8 cellular contexts compared by ENCODE assay signal in the genomic region with DNA sequence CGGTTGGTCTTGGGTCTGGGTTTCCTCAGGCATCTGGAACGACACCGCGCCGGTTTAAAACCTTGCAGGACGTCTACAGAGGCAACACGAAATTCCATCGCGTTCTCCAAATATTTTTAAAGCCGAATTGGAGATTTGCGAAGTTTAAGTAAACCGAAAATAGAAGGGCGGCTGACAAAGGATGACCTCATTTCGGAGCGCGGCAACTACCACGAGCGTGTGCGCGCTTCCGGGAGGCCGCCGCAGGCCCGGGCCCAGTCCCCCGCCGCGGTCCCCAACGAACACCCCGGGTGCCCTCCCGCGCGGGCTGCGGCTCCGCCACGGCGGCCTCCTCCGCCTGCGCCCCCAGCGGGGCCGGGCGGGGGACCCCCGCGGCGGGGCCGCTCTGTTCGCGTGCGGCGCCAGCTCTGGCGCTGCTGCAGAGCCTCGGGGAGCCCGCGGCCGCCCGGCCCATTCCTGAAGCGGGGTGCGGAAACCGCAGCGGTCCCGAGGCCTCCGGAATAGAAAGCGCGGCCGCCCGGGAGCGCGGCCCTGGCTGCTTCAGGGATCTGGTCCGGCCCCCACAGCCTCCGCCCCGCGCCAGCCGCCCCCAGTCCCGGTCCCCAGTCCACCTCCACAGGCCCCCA. TPM values are rescaled to one million over a fixed set of nuclear protein-coding genes. Genes with fewer than 3 reads are reported as not detected.
A peak's percentile ranks its signal among the peaks of the same experiment; 100 is the strongest.
DNase-seq lines count a peak whose midpoint lies in the region; ATAC-seq, FAIRE-seq and TF ChIP-seq lines count a peak whose summit lies in the region.

No MANE protein-coding gene starts in this region.

- intact Hi-C loops in mammary epithelial cell (cut with micrococcal nuclease), result no loop called here
- intact Hi-C loops in kidney (cut with DNase I), result no loop called here

- dilution Hi-C loops in mammary epithelial cell (cut with HindIII; ENCODE audit: low sequenced_read_pairs), result no loop called here

- no peak for TF ChIP-seq CTCF in BJ (IDR thresholded peaks at IDR 0.05; ENCODE audit: insufficient read depth, low read depth, low read length)
- TF ChIP-seq CTCF in mammary epithelial cell (conservative IDR thresholded peaks at IDR 0.05 in 1 of 2, IDR thresholded peaks at IDR 0.05 in 1 of 2; ENCODE audit: extremely low read depth in 1 of 2, insufficient read depth in 1 of 2, low read depth in 1 of 2, low read length in 2 of 2), result no peak
- no peak for TF ChIP-seq CTCF in kidney (IDR thresholded peaks at IDR 0.05; ENCODE audit: borderline replicate concordance, extremely low read depth, insufficient read depth)

- no peaks in the 10 kb centered on the region for H3K9me3 ChIP-seq in mammary epithelial cell (replicated peaks; ENCODE audit: insufficient read depth, low read length)
- no peaks in the 10 kb centered on the region for H3K9me3 ChIP-seq in kidney (ENCODE audit: control insufficient read depth in 1 of 2, low read length in 2 of 2)

- H3K4me1 ChIP-seq in mammary epithelial cell (ENCODE audit: insufficient read depth, low read length), result peaks cover 37% of the 10 kb centered on the region
- H3K4me1 ChIP-seq in kidney (ENCODE audit: control insufficient read depth in 1 of 2, insufficient read depth in 1 of 2, low read depth in 1 of 2, low read length in 2 of 2), result peaks cover 20 to 22% of the 10 kb centered on the region in 2 donors

- H3K27ac ChIP-seq in mammary epithelial cell (ENCODE audit: insufficient read depth, low read depth, low read length) (peak overlapping the region; percentile 60), kidney (ENCODE audit: low read depth in 2 of 2, low read length in 2 of 2) (peak overlapping the region; percentile 100)

- CTCF ChIA-PET in BJ (lab: Yijun Ruan, JAX) (interaction anchor here (1.5 kb wide), 1 partner anchor 125 kb away, joined by 4 read pairs; no protein-coding TSS in a partner anchor), mammary epithelial cell (lab: Charles Lee; ENCODE audit: low non-redundant PET) (no interaction called here)

- H2AFZ ChIP-seq in mammary epithelial cell (ENCODE audit: low read depth, low read length), result peak overlapping the region; percentile 19

- POLR2A ChIA-PET in BJ (lab: Charles Lee), result no interaction called here

- H3K79me2 ChIP-seq in mammary epithelial cell (ENCODE audit: insufficient read depth, low read length), result peaks cover 55% of the 10 kb centered on the region

- BruUV-seq in mammary epithelial cell (replicated peaks; lab: Mats Ljungman, UMichigan), result no TSS peak

- ATAC-seq in GM19351 (IDR thresholded peaks at IDR 0.05; ENCODE audit: unreplicated experiment), result peak; percentile 37
- ATAC-seq in HG03558 (IDR thresholded peaks at IDR 0.05; ENCODE audit: extremely low read depth, unreplicated experiment), result peak; percentile 3

- no peak for FAIRE-seq in kidney (lab: Jason Lieb, UNC)

- no peak for DNase-seq in BJ (ENCODE audit: low read depth)
- DNase-seq in T-helper 2 cell, result peak; percentile 45 to 90 (median 66)
- DNase-seq in mammary epithelial cell, result peak; percentile 46
- DNase-seq in kidney, result peak; percentile 83
- peak; percentile 46 to 51 for DNase-seq in stimulated activated CD4-positive, alpha-beta T cell treated with anti-CD3 and anti-CD28 coated beads, Interleukin-1b, Interleukin-23, amount 100 ng/mL, for 4 hours (ENCODE audit: low read depth in 2 of 2)
- DNase-seq in mesenteric fat pad (ENCODE audit: low spot score), result no peak

- H3K4me2 ChIP-seq in mammary epithelial cell (ENCODE audit: insufficient read depth, low read depth, low read length), result peak overlapping the region; percentile 61

- H3K36me3 ChIP-seq in BJ (ENCODE audit: control insufficient read depth, insufficient read depth, low read length), result peaks cover 6% of the 10 kb centered on the region
- peaks cover 28% of the 10 kb centered on the region for H3K36me3 ChIP-seq in mammary epithelial cell (ENCODE audit: insufficient read depth, low read length)
- H3K36me3 ChIP-seq in kidney (ENCODE audit: control insufficient read depth in 1 of 2, insufficient read depth in 2 of 2, low read length in 2 of 2), result peaks cover 31 to 44% of the 10 kb centered on the region in 2 donors

- H3K4me3 ChIP-seq in BJ (ENCODE audit: low read depth, low read length) (peak overlapping the region; percentile 83), mammary epithelial cell (replicated peaks in 1 of 3; ENCODE audit: insufficient read depth in 1 of 3, low read depth in 2 of 3, low read length in 3 of 3) (peak overlapping the region; percentile 53 to 86 (median 66)), kidney (ENCODE audit: low read length in 2 of 2) (peak overlapping the region; percentile 88 to 92)

- no peaks in the 10 kb centered on the region for H3K27me3 ChIP-seq in BJ (ENCODE audit: control insufficient read depth, insufficient read depth, low read length)
- H3K27me3 ChIP-seq in mammary epithelial cell (ENCODE audit: insufficient read depth, low read length), result no peaks in the 10 kb centered on the region

- in situ Hi-C loops in mammary epithelial cell (cut with MboI; ENCODE audit: low sequenced_read_pairs in 2 of 2), result loop anchor here in 1 of 2 donors (25.0 kb wide), 1 partner anchor 226 kb away; a partner anchor contains a TSS

- WGBS in mammary epithelial cell (ENCODE audit: low coverage, missing lambda C conversion rate), result under 1% methylated on average over 25 of the region's 73 CpGs

- H3K9ac ChIP-seq in mammary epithelial cell (ENCODE audit: insufficient read depth, low read length) (peak overlapping the region; percentile 77), kidney (ENCODE audit: low read length in 2 of 2) (peak overlapping the region; percentile 95 to 97)

- peaks cover 7% of the 10 kb centered on the region for H4K20me1 ChIP-seq in mammary epithelial cell (ENCODE audit: insufficient read depth, low read length)

RNA-seq across cellular contexts. Expression of a gene that starts 0.4 kb away (rescaled TPM):
- polyA plus RNA-seq in BJ (2011; rRNA removed) (222 and 440 TPM in 2 replicates), mammary epithelial cell (739 TPM), kidney (ENCODE audit: insufficient read depth, low read depth, low replicate concordance) (455 TPM)
- polyA minus RNA-seq in BJ (2011; rRNA and poly(A)+ RNA removed), result 161 and 204 TPM in 2 replicates
- total RNA-seq in mammary epithelial cell (100 to 1,000 TPM; 310 to 486 TPM), kidney (409 TPM), mesenteric fat pad (473 TPM)
- polyA minus RNA-seq in mammary epithelial cell, result 315 TPM

RNA-seq across cellular contexts. Expression of a gene that starts 53.2 kb away (rescaled TPM):
- 18.3 TPM in 2 replicates for polyA plus RNA-seq in BJ (2011; rRNA removed)
- polyA minus RNA-seq in BJ (2011; rRNA and poly(A)+ RNA removed), result 22.9 and 34.4 TPM in 2 replicates
- total RNA-seq in mammary epithelial cell, result 10 to 100 TPM; 25.3 to 27.3 TPM
- polyA plus RNA-seq in mammary epithelial cell, result 18.0 TPM
- polyA minus RNA-seq in mammary epithelial cell, result 1.9 TPM
- total RNA-seq in kidney, result 44.2 TPM
- 12.6 TPM for polyA plus RNA-seq in kidney (ENCODE audit: insufficient read depth, low read depth, low replicate concordance)
- total RNA-seq in mesenteric fat pad, result 34.1 TPM

Comparison
In these comparisons a context has a peak if more than half of its experiments do, and no peak if none do; other contexts are left out.
1. DNase-seq: peak in T-helper 2 cell (5 of 5), mammary epithelial cell (single experiment), kidney (single experiment) and stimulated activated CD4-positive, alpha-beta T cell treated with anti-CD3 and anti-CD28 coated beads, Interleukin-1b, Interleukin-23, amount 100 ng/mL, for 4 hours (2 of 2); none in BJ (single experiment) and mesenteric fat pad (single experiment).
2. Peak in every context shown above with its lines, with median percentiles within 50 percentile points of each other: H3K4me3 ChIP-seq.